ENCODE assay signal across 12 cellular contexts in genomic region chr3:110413807-110414748, GRCh38.
DNase-seq lines count a peak whose midpoint lies in the region; ATAC-seq, FAIRE-seq and TF ChIP-seq lines count a peak whose summit lies in the region.
"Had no signal": no experiment of that assay in that cellular context is flagged by ENCODE, and none has a peak within 500 bp of the region (broad histone marks: within the 10 kb centered on the region; RNA-seq: fewer than 3 reads in every experiment).

No MANE protein-coding gene starts in this region.

- no peak for FAIRE-seq in frontal cortex (lab: Jason Lieb, UNC)

- TF ChIP-seq CTCF in foreskin fibroblast (IDR thresholded peaks at IDR 0.05; ENCODE audit: low read depth, low read length): no peak
- TF ChIP-seq CTCF in GM10266 (IDR thresholded peaks at IDR 0.05; ENCODE audit: control insufficient read depth, insufficient read depth, low read depth, missing control alignments): no peak

- peak; percentile 91 for ATAC-seq in SK-N-SH treated with all-trans-retinoic acid at 6 μM for 48 hours
- ATAC-seq in GM19397 (IDR thresholded peaks at IDR 0.05; ENCODE audit: unreplicated experiment): no peak

- H3K4me3 ChIP-seq in foreskin fibroblast (ENCODE audit: low read depth in 1 of 2, low read length in 2 of 2): no peak overlapping the region
- H3K4me3 ChIP-seq: vagina had no signal

- DNase-seq in EL (peak; percentile 84), foreskin fibroblast (peak; percentile 67 to 75), pulmonary artery endothelial cell (ENCODE audit: low read depth, low spot score) (peak; percentile 80), GM10266 (ENCODE audit: extremely low spot score) (no peak), frontal cortex (ENCODE audit: low spot score in 2 of 2) (no peak)
- no peak for DNase-seq in activated effector memory CD4-positive, alpha-beta T cell treated with Interleukin-2 at 50 U/mL for 16 hours
- DNase-seq: head of caudate nucleus, NCI-H2081 treated with DMSO at 0.1 percent for 48 hours, SHP77 treated with DMSO at 0.1 percent for 48 hours had no signal

TF ChIP-seq in SK-N-SH treated with all-trans-retinoic acid at 6 μM for 48 hours, 23 proteins besides CTCF, POLR2A, EP300 and RAD21:
- no peak for TF ChIP-seq CSDC2 (CRISPR knock-in tag; IDR thresholded peaks at IDR 0.05)
- TF ChIP-seq CREB5 (CRISPR knock-in tag; IDR thresholded peaks at IDR 0.05; ENCODE audit: low read depth): no peak
- no peak for TF ChIP-seq OSR1 (CRISPR knock-in tag; IDR thresholded peaks at IDR 0.05)
- TF ChIP-seq ZFP30 (CRISPR knock-in tag; IDR thresholded peaks at IDR 0.05): no peak
- TF ChIP-seq PATZ1 (CRISPR knock-in tag; IDR thresholded peaks at IDR 0.05; ENCODE audit: borderline replicate concordance): no peak
- TF ChIP-seq ZNF8 (CRISPR knock-in tag; IDR thresholded peaks at IDR 0.05): peak; percentile 5; the same call in 1 of the 2 replicates
- no peak for TF ChIP-seq BACH2 (CRISPR knock-in tag; IDR thresholded peaks at IDR 0.05; ENCODE audit: borderline replicate concordance)
TF ChIP-seq in SK-N-SH treated with all-trans-retinoic acid at 6 μM for 48 hours: peak in this region for 1.

Comparison
In these comparisons a context has a peak if more than half of its experiments do, and no peak if none do; other contexts are left out.
1. DNase-seq: peak in EL (single experiment), foreskin fibroblast (2 of 2) and pulmonary artery endothelial cell (single experiment); none in GM10266 (single experiment), activated effector memory CD4-positive, alpha-beta T cell treated with Interleukin-2 at 50 U/mL for 16 hours (single experiment) and frontal cortex (0 of 2).